Comparison of ENCODE assay signal across 15 cellular contexts in genomic region chr3:119346076-119346496, GRCh38. TPM values are rescaled to one million over a fixed set of nuclear protein-coding genes. Genes with fewer than 3 reads are reported as not detected.
A peak's percentile ranks its signal among the peaks of the same experiment; 100 is the strongest.
DNase-seq lines count a peak whose midpoint lies in the region; ATAC-seq and TF ChIP-seq lines count a peak whose summit lies in the region.
"Had no signal": no experiment of that assay in that cellular context is flagged by ENCODE, and none has a peak within 500 bp of the region (broad histone marks: within the 10 kb centered on the region; RNA-seq: fewer than 3 reads in every experiment).

No MANE protein-coding gene starts in this region.

- H3K9me3 Mint-ChIP-seq in GM23338, result peaks cover 15% of the 10 kb centered on the region
- H3K9me3 Mint-ChIP-seq: activated naive CD4-positive, alpha-beta T cell treated with anti-CD3 and anti-CD28 coated beads, Interleukin-2, amount 50 U/mL, for 24 hours had no signal

- peaks cover 6% of the 10 kb centered on the region; the same call in 1 of the 2 replicates for H3K9me2 ChIP-seq in GM23338 (ENCODE audit: insufficient read depth)
- H3K9me2 ChIP-seq in hepatocyte (replicated peaks; ENCODE audit: insufficient read depth), result no peaks in the 10 kb centered on the region

- TF ChIP-seq EP300 in suprapubic skin (IDR thresholded peaks at IDR 0.05), result no peak

- no peak overlapping the region for H3K4me3 Mint-ChIP-seq in GM23338
- H3K4me3 Mint-ChIP-seq: activated naive CD4-positive, alpha-beta T cell treated with anti-CD3 and anti-CD28 coated beads, Interleukin-2, amount 50 U/mL, for 24 hours; WTC11 had no signal

- H4K91ac ChIP-seq in trophoblast cell (ENCODE audit: low read depth, low read length), result no peak overlapping the region

- no peak overlapping the region for H2BK5ac ChIP-seq in trophoblast cell (ENCODE audit: low read depth, low read length, poor library complexity)

- no peak overlapping the region for H3K9ac ChIP-seq in trophoblast cell (ENCODE audit: low read length)

- H3K36me3 ChIP-seq in GM23338 (ENCODE audit: insufficient read depth) (no peaks in the 10 kb centered on the region), WERI-Rb-1 (no peaks in the 10 kb centered on the region), hepatocyte (replicated peaks; ENCODE audit: insufficient read depth, low read depth) (no peaks in the 10 kb centered on the region), trophoblast cell (ENCODE audit: control insufficient read depth in 1 of 2, insufficient read depth in 2 of 2, low read length in 2 of 2) (no peaks in the 10 kb centered on the region), suprapubic skin (no peaks in the 10 kb centered on the region)
- H3K36me3 ChIP-seq: Peyer's patch had no signal

- no peak overlapping the region for H3K18ac ChIP-seq in trophoblast cell (ENCODE audit: low read length)

- peak overlapping the region; percentile 14 for H3K23ac ChIP-seq in trophoblast cell (ENCODE audit: low read length)

- H3K27me3 Mint-ChIP-seq in GM23338 (ENCODE audit: insufficient read depth, low read depth, poor library complexity), result peaks cover 3% of the 10 kb centered on the region
- H3K27me3 Mint-ChIP-seq: activated naive CD4-positive, alpha-beta T cell treated with anti-CD3 and anti-CD28 coated beads, Interleukin-2, amount 50 U/mL, for 24 hours had no signal

- no peak overlapping the region for H2BK12ac ChIP-seq in trophoblast cell (ENCODE audit: low read length)

- H2AK5ac ChIP-seq in trophoblast cell (ENCODE audit: low read length), result peak overlapping the region; percentile 26

- no peak overlapping the region for H3K14ac ChIP-seq in trophoblast cell (ENCODE audit: low read length)

- H3K4me1 ChIP-seq in GM23338 (ENCODE audit: insufficient read depth) (peaks cover 32% of the 10 kb centered on the region), hepatocyte (ENCODE audit: insufficient read depth) (peaks cover 17% of the 10 kb centered on the region), trophoblast cell (ENCODE audit: control insufficient read depth in 1 of 2, insufficient read depth in 2 of 2, low read length in 2 of 2) (peaks cover 10 to 28% of the 10 kb centered on the region in 2 experiments), suprapubic skin (no peaks in the 10 kb centered on the region)

- no peaks in the 10 kb centered on the region for H3K9me3 ChIP-seq in WERI-Rb-1 (ENCODE audit: severe bottlenecking)
- no peaks in the 10 kb centered on the region for H3K9me3 ChIP-seq in hepatocyte (ENCODE audit: low read depth)
- H3K9me3 ChIP-seq in trophoblast cell (ENCODE audit: insufficient read depth, low read depth, low read length), result no peaks in the 10 kb centered on the region
- H3K9me3 ChIP-seq in suprapubic skin, result no peaks in the 10 kb centered on the region
- H3K9me3 ChIP-seq: Peyer's patch, testis had no signal

- H3K27ac ChIP-seq in GM23338 (ENCODE audit: low read depth) (no peak overlapping the region), WERI-Rb-1 (no peak overlapping the region), hepatocyte (peak overlapping the region; percentile 10), trophoblast cell (ENCODE audit: low read depth, low read length) (no peak overlapping the region), suprapubic skin (no peak overlapping the region)
- H3K27ac ChIP-seq: testis had no signal

- H3K27me3 ChIP-seq in GM23338 (ENCODE audit: insufficient read depth) (no peaks in the 10 kb centered on the region), WERI-Rb-1 (ENCODE audit: insufficient read depth, low read depth, severe bottlenecking) (no peaks in the 10 kb centered on the region), hepatocyte (no peaks in the 10 kb centered on the region), trophoblast cell (ENCODE audit: insufficient read depth, low read length) (no peaks in the 10 kb centered on the region), suprapubic skin (no peaks in the 10 kb centered on the region)
- H3K27me3 ChIP-seq: Peyer's patch, testis had no signal

- peak; percentile 7 for ATAC-seq in GM23338
- ATAC-seq: WTC11 had no signal

- no peak for TF ChIP-seq POLR2A in suprapubic skin (IDR thresholded peaks at IDR 0.05)

- peaks cover 15% of the 10 kb centered on the region for H3K36me3 Mint-ChIP-seq in GM23338 (ENCODE audit: low read depth)

- no peak overlapping the region for H2AFZ ChIP-seq in GM23338
- no peak overlapping the region for H2AFZ ChIP-seq in hepatocyte
- no peak overlapping the region for H2AFZ ChIP-seq in trophoblast cell (ENCODE audit: insufficient read depth, low read length, poor library complexity)

- H3K79me1 ChIP-seq in trophoblast cell (ENCODE audit: low read length), result peaks cover 12% of the 10 kb centered on the region

- TF ChIP-seq CTCF in GM23338 (conservative IDR thresholded peaks at IDR 0.05; ENCODE audit: low read depth in 2 of 2), result no peak
- no peak for TF ChIP-seq CTCF in WERI-Rb-1 (IDR thresholded peaks at IDR 0.05; ENCODE audit: low read depth, low read length)
- no peak for TF ChIP-seq CTCF in hepatocyte (IDR thresholded peaks at IDR 0.05; ENCODE audit: poor library complexity)
- no peak for TF ChIP-seq CTCF in suprapubic skin (IDR thresholded peaks at IDR 0.05)

- H3K4me1 Mint-ChIP-seq in GM23338, result peaks cover 60% of the 10 kb centered on the region

- no peaks in the 10 kb centered on the region for H3K79me2 ChIP-seq in GM23338 (replicated peaks; ENCODE audit: insufficient read depth)
- no peaks in the 10 kb centered on the region for H3K79me2 ChIP-seq in hepatocyte
- no peaks in the 10 kb centered on the region for H3K79me2 ChIP-seq in trophoblast cell (ENCODE audit: control insufficient read depth, insufficient read depth, low read length, poor library complexity)

- H3F3A ChIP-seq in GM23338 (replicated peaks; ENCODE audit: low read depth), result no peaks in the 10 kb centered on the region

- H4K12ac ChIP-seq in trophoblast cell (ENCODE audit: low read depth, low read length), result no peak overlapping the region

- no peak overlapping the region for H3K4ac ChIP-seq in trophoblast cell (ENCODE audit: low read depth, low read length)

- no peak overlapping the region for H3K27ac Mint-ChIP-seq in GM23338
- H3K27ac Mint-ChIP-seq: activated naive CD4-positive, alpha-beta T cell treated with anti-CD3 and anti-CD28 coated beads, Interleukin-2, amount 50 U/mL, for 24 hours; WTC11 had no signal

- WGBS in hepatocyte (ENCODE audit: low lambda C conversion rate, missing lambda C conversion rate), result 29% methylated on average over 1 of the region's 1 CpG
- WGBS in trophoblast cell (ENCODE audit: extremely low coverage, insufficient coverage, insufficient read length), result no CpG with 5 or more reads among the region's 1 CpG
- WGBS in suprapubic skin, result 81% methylated on average over 1 of the region's 1 CpG

- H4K20me1 ChIP-seq in GM23338 (replicated peaks; ENCODE audit: insufficient read depth) (no peaks in the 10 kb centered on the region), hepatocyte (ENCODE audit: insufficient read depth, poor library complexity, severe bottlenecking) (no peaks in the 10 kb centered on the region)

- H3K4me3 ChIP-seq in GM23338 (no peak overlapping the region), WERI-Rb-1 (ENCODE audit: low read depth, low read length) (no peak overlapping the region), hepatocyte (no peak overlapping the region), trophoblast cell (ENCODE audit: low read depth, low read length) (no peak overlapping the region), suprapubic skin (no peak overlapping the region)
- H3K4me3 ChIP-seq: Peyer's patch, testis had no signal

- DNase-seq in GM23338 (ENCODE audit: low spot score), result no peak
- DNase-seq in WERI-Rb-1, result peak; percentile 20
- no peak for DNase-seq in hepatocyte (ENCODE audit: low spot score)
- DNase-seq in trophoblast cell, result no peak
- DNase-seq in T-helper 2 cell, result no peak
- no peak for DNase-seq in suprapubic skin (ENCODE audit: low spot score in 2 of 2)
- DNase-seq in RPMI8226, result no peak
- no peak for DNase-seq in COR-L47 (lab: John Stamatoyannopoulos, UW)
- DNase-seq: AML-193, NCI-H1694 treated with DMSO at 0.1 percent for 48 hours, NCI-H526 treated with DMSO at 0.1 percent for 48 hours, Peyer's patch, testis had no signal

- H2BK120ac ChIP-seq in trophoblast cell (ENCODE audit: insufficient read depth, low read length, poor library complexity), result no peak overlapping the region

- no peak overlapping the region for H3K4me2 ChIP-seq in GM23338
- H3K4me2 ChIP-seq in hepatocyte, result peak overlapping the region; percentile 38
- H3K4me2 ChIP-seq in trophoblast cell (ENCODE audit: low read length), result no peak overlapping the region

- H4K8ac ChIP-seq in trophoblast cell (ENCODE audit: low read depth, low read length), result no peak overlapping the region

TF ChIP-seq in GM23338, 12 proteins besides CTCF, POLR2A, EP300 and RAD21 (continues in another document):
- TF ChIP-seq REST (IDR thresholded peaks at IDR 0.05; ENCODE audit: unreplicated experiment), result no peak

RNA-seq across cellular contexts. Expression of gene ARHGAP31, which starts 51.9 kb away (rescaled TPM):
- 4.2 and 4.3 TPM in 2 replicates for total RNA-seq in GM23338 (2014; rRNA removed; shearing (Covaris generic))
- 0.61 and 1.2 TPM in 2 replicates for polyA plus RNA-seq in GM23338 (2016; fragmentation: Nextera tagmentation; extraction: Ambion mirVana)
- total RNA-seq in hepatocyte, result 6.4 and 7.3 TPM in 2 replicates
- 2.9 and 3.2 TPM in 2 replicates for polyA plus RNA-seq in hepatocyte
- 13.1 and 13.8 TPM in 2 replicates for polyA plus RNA-seq in trophoblast cell (2013)
- 10 to 100 TPM; 15.8 to 26.6 (median 21.7) TPM for total RNA-seq in suprapubic skin
